8 cellular contexts compared by ENCODE assay signal in genomic region chr22:46763051-46763705, GRCh38. TPM values are rescaled to one million over a fixed set of nuclear protein-coding genes. Genes with fewer than 3 reads are reported as not detected.
A peak's percentile ranks its signal among the peaks of the same experiment; 100 is the strongest.
DNase-seq lines count a peak whose midpoint lies in the region; ATAC-seq and TF ChIP-seq lines count a peak whose summit lies in the region.

No MANE protein-coding gene starts in this region.

- H3K27ac ChIP-seq in A673 (ENCODE audit: low read depth, low read length, poor library complexity, severe bottlenecking) (peak overlapping the region; percentile 96), WERI-Rb-1 (peak overlapping the region; percentile 91), esophagus muscularis mucosa (replicated peaks in 1 of 4) (peak overlapping the region; percentile 91 to 99 (median 94))

- peaks cover 65% of the 10 kb centered on the region for H3K4me1 Mint-ChIP-seq in nephron progenitor cell

- H3K4me1 ChIP-seq in A673 (ENCODE audit: insufficient read depth, low read length, poor library complexity, severe bottlenecking) (peaks cover 4% of the 10 kb centered on the region), esophagus muscularis mucosa (peaks cover 33 to 70% (median 60%) of the 10 kb centered on the region in 4 donors)

- H3K27ac Mint-ChIP-seq in nephron progenitor cell, result peak overlapping the region; percentile 99

- TF ChIP-seq CTCF in A673 (conservative IDR thresholded peaks at IDR 0.05; ENCODE audit: low read depth, low read length) (no peak), WERI-Rb-1 (IDR thresholded peaks at IDR 0.05; ENCODE audit: low read depth, low read length) (no peak), esophagus muscularis mucosa (IDR thresholded peaks at IDR 0.05) (no peak), nephron progenitor cell (IDR thresholded peaks at IDR 0.05) (no peak)

- WGBS in esophagus muscularis mucosa, result 16% methylated on average over 13 of the region's 13 CpGs

- H3K4me3 ChIP-seq in A673 (ENCODE audit: low read depth, low read length, poor library complexity, severe bottlenecking) (peak overlapping the region; percentile 99), WERI-Rb-1 (ENCODE audit: low read depth, low read length) (peak overlapping the region; percentile 97), esophagus muscularis mucosa (peak overlapping the region; percentile 82 to 95 (median 87))

- ATAC-seq in GM18861 (IDR thresholded peaks at IDR 0.05; ENCODE audit: unreplicated experiment) (peak; percentile 39), HG03108 (IDR thresholded peaks at IDR 0.05; ENCODE audit: unreplicated experiment) (peak; percentile 52)

- intact Hi-C loops in A673 (cut with micrococcal nuclease; ENCODE audit: unreplicated experiment), result no loop called here
- intact Hi-C loops in esophagus muscularis mucosa (cut with DNase I), result no loop called here

- peaks cover 3% of the 10 kb centered on the region for H3K27me3 Mint-ChIP-seq in nephron progenitor cell (ENCODE audit: low read depth, poor library complexity)

- CTCF ChIA-PET in A673 (lab: Charles Lee), result interaction anchor here (0.9 kb wide), 1 partner anchor 200 kb away, joined by 3 read pairs; no protein-coding TSS in a partner anchor

- peak overlapping the region; percentile 99 for H3K4me3 Mint-ChIP-seq in nephron progenitor cell

- DNase-seq in A673 (ENCODE audit: low spot score) (peak; percentile 53), WERI-Rb-1 (no peak), esophagus muscularis mucosa (ENCODE audit: extremely low spot score) (no peak), nephron progenitor cell (no peak), Ammon's horn (ENCODE audit: low spot score) (no peak), SKM-1 treated with dmso at 0.1 percent for 144 hours (lab: John Stamatoyannopoulos, UW; ENCODE audit: unreplicated experiment) (no peak)

- TSS peak; percentile 38 for BruUV-seq in A673 (replicated peaks; lab: Mats Ljungman, UMichigan)

- TF ChIP-seq POLR2A in esophagus muscularis mucosa (IDR thresholded peaks at IDR 0.05; ENCODE audit: low read depth), result no peak

- H3K36me3 ChIP-seq in A673 (ENCODE audit: insufficient read depth, low read length, poor library complexity, severe bottlenecking) (no peaks in the 10 kb centered on the region), WERI-Rb-1 (peaks cover 10% of the 10 kb centered on the region), esophagus muscularis mucosa (peaks cover 0 to 3% (median 0%) of the 10 kb centered on the region in 4 donors)

- H3K9me3 ChIP-seq in A673 (ENCODE audit: low read depth, low read length, poor library complexity, severe bottlenecking) (no peaks in the 10 kb centered on the region), WERI-Rb-1 (ENCODE audit: severe bottlenecking) (no peaks in the 10 kb centered on the region), esophagus muscularis mucosa (no peaks in the 10 kb centered on the region)

- no peaks in the 10 kb centered on the region for H3K9me3 Mint-ChIP-seq in nephron progenitor cell

- TF ChIP-seq EP300 in esophagus muscularis mucosa (IDR thresholded peaks at IDR 0.05), result no peak

- H3K27me3 ChIP-seq in A673 (replicated peaks; ENCODE audit: insufficient read depth, low read depth, low read length, poor library complexity), result no peaks in the 10 kb centered on the region
- no peaks in the 10 kb centered on the region for H3K27me3 ChIP-seq in WERI-Rb-1 (ENCODE audit: insufficient read depth, low read depth, severe bottlenecking)
- H3K27me3 ChIP-seq in esophagus muscularis mucosa, result no peaks in the 10 kb centered on the region

- H3K36me3 Mint-ChIP-seq in nephron progenitor cell (ENCODE audit: low read depth), result peaks cover 11% of the 10 kb centered on the region

- POLR2A ChIA-PET in A673 (lab: Charles Lee; ENCODE audit: low non-redundant PET), result interaction anchor here (0.6 to 1.4 kb wide), 3 partner anchors 11 to 139 kb away, joined by 3 to 4 read pairs (median 4); no protein-coding TSS in a partner anchor

RNA-seq across cellular contexts. Expression of gene TBC1D22A, which starts 0.7 kb away (rescaled TPM):
- total RNA-seq in A673 (2021), result 22.5 and 23.5 TPM in 2 replicates
- 10 to 100 TPM; 15.2 to 20.7 (median 18.8) TPM for total RNA-seq in esophagus muscularis mucosa

RNA-seq across cellular contexts. Expression of gene CERK, which starts 25.1 kb away (rescaled TPM):
- total RNA-seq in A673 (2021) (55.6 and 58.8 TPM in 2 replicates), esophagus muscularis mucosa (10 to 100 TPM; 37.3 to 51.1 (median 48.0) TPM)
